10 cellular contexts compared by ENCODE assay signal in the genomic region with DNA sequence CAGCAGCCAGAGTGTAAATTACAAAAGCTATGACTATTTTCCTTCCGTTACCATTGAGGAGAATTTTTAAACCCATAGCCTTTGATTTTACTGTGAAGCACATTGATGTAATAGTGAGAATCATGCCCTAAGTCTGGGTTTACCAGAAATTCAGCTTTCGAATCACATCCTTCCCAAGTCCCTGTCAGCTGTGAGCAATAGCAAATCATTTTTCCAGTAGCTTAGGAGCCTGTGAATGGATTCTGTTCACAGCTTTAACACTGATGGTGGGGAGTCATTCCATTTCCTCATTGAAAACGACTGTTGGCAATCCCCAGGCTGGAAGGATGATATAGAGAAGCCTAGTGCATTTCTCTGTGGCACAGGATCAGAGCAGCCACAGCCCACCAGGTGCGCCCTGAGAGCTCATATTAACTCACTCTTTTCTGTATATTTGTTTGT.
DNase-seq lines count a peak whose midpoint lies in the region; ATAC-seq lines count a peak whose summit lies in the region.
"Had no signal": no experiment of that assay in that cellular context is flagged by ENCODE, and none has a peak within 500 bp of the region (broad histone marks: within the 10 kb centered on the region; RNA-seq: fewer than 3 reads in every experiment).

No MANE protein-coding gene starts in this region.

- DNase-seq in activated T-cell treated with anti-CD3 and anti-CD28 coated beads for 48 hours (ENCODE audit: low read depth) (peak; percentile 41), activated T-cell treated with anti-CD3 and anti-CD28 coated beads for 4 hours (no peak), NCI-H1694 treated with DMSO at 0.1 percent for 48 hours (lab: John Stamatoyannopoulos, UW) (no peak), NCI-H748 (lab: John Stamatoyannopoulos, UW; ENCODE audit: unreplicated experiment) (no peak)
- peak; percentile 53 for DNase-seq in activated T-cell treated with anti-CD3 and anti-CD28 coated beads, Interleukin-2, amount 50 U/mL, for 24 hours
- DNase-seq in stimulated activated naive B cell treated with anti-CD40 and anti-IgM and Interleukin-4, amounts not matched to agents 10 μg/mL and 1 μg/mL and 100 μg/mL, for 72 hours = no peak
- DNase-seq in effector CD8-positive, alpha-beta T cell (lab: John Stamatoyannopoulos, UW) = no peak
- DNase-seq: KG1, thyroid gland had no signal

- no peaks in the 10 kb centered on the region for H3K9me3 Mint-ChIP-seq in activated T-cell treated with anti-CD3 and anti-CD28 coated beads, Interleukin-2, amount 50 U/mL, for 24 hours
- peaks cover 0 to 6% of the 10 kb centered on the region in 2 donors for H3K9me3 Mint-ChIP-seq in stimulated activated naive B cell treated with anti-CD40 and anti-IgM and Interleukin-4, amounts not matched to agents 10 μg/mL and 1 μg/mL and 100 μg/mL, for 72 hours

- no peaks in the 10 kb centered on the region for H3K27me3 Mint-ChIP-seq in activated T-cell treated with anti-CD3 and anti-CD28 coated beads, Interleukin-2, amount 50 U/mL, for 24 hours
- H3K27me3 Mint-ChIP-seq in stimulated activated naive B cell treated with anti-CD40 and anti-IgM and Interleukin-4, amounts not matched to agents 10 μg/mL and 1 μg/mL and 100 μg/mL, for 72 hours = no peaks in the 10 kb centered on the region

- ATAC-seq in HG02885 (IDR thresholded peaks at IDR 0.05; ENCODE audit: poor library complexity, unreplicated experiment) = peak; percentile 54
- peak in 1 of 2 donors; percentile 44 for ATAC-seq in stimulated activated naive B cell treated with anti-CD40 and anti-IgM and Interleukin-4, amounts not matched to agents 10 μg/mL and 1 μg/mL and 100 μg/mL, for 72 hours (replicated peaks)

- H3K4me3 Mint-ChIP-seq in activated T-cell treated with anti-CD3 and anti-CD28 coated beads, Interleukin-2, amount 50 U/mL, for 24 hours = peak overlapping the region; percentile 29
- H3K4me3 Mint-ChIP-seq in stimulated activated naive B cell treated with anti-CD40 and anti-IgM and Interleukin-4, amounts not matched to agents 10 μg/mL and 1 μg/mL and 100 μg/mL, for 72 hours = no peak overlapping the region

- H3K27ac Mint-ChIP-seq in activated T-cell treated with anti-CD3 and anti-CD28 coated beads, Interleukin-2, amount 50 U/mL, for 24 hours = peak overlapping the region; percentile 93
- peak overlapping the region; percentile 81 for H3K27ac Mint-ChIP-seq in stimulated activated naive B cell treated with anti-CD40 and anti-IgM and Interleukin-4, amounts not matched to agents 10 μg/mL and 1 μg/mL and 100 μg/mL, for 72 hours

- peaks cover 51% of the 10 kb centered on the region for H3K4me1 Mint-ChIP-seq in activated T-cell treated with anti-CD3 and anti-CD28 coated beads, Interleukin-2, amount 50 U/mL, for 24 hours (ENCODE audit: low read depth)
- peaks cover 26 to 40% of the 10 kb centered on the region in 2 donors for H3K4me1 Mint-ChIP-seq in stimulated activated naive B cell treated with anti-CD40 and anti-IgM and Interleukin-4, amounts not matched to agents 10 μg/mL and 1 μg/mL and 100 μg/mL, for 72 hours

- H3K36me3 Mint-ChIP-seq in activated T-cell treated with anti-CD3 and anti-CD28 coated beads, Interleukin-2, amount 50 U/mL, for 24 hours (ENCODE audit: low read depth) = no peaks in the 10 kb centered on the region
- H3K36me3 Mint-ChIP-seq in stimulated activated naive B cell treated with anti-CD40 and anti-IgM and Interleukin-4, amounts not matched to agents 10 μg/mL and 1 μg/mL and 100 μg/mL, for 72 hours = no peaks in the 10 kb centered on the region

Comparison
In these comparisons a context has a peak if more than half of its experiments do, and no peak if none do; other contexts are left out.
1. DNase-seq: peak in activated T-cell treated with anti-CD3 and anti-CD28 coated beads for 48 hours (single experiment) and activated T-cell treated with anti-CD3 and anti-CD28 coated beads, Interleukin-2, amount 50 U/mL, for 24 hours (single experiment); none in activated T-cell treated with anti-CD3 and anti-CD28 coated beads for 4 hours (single experiment), stimulated activated naive B cell treated with anti-CD40 and anti-IgM and Interleukin-4, amounts not matched to agents 10 μg/mL and 1 μg/mL and 100 μg/mL, for 72 hours (single experiment), NCI-H1694 treated with DMSO at 0.1 percent for 48 hours (single experiment), NCI-H748 (single experiment) and effector CD8-positive, alpha-beta T cell (single experiment).